ENCODE assay signal across 10 cellular contexts in the genomic region with DNA sequence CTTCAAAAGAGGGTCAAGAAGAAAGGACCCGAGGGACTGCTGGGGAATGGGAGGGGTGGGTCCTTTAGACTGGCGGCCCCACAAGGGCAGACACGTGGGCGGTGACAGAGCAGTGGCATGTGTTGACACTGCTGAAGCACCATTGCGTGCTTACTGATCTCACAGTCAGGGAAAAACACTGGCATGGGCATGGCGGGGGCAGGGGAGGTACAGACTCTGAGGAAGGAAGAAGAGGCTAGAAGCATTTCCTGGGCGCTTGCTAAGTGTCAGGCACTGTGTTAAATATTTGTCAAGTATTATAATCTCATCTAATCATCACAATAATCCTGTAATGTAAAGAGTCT.
DNase-seq lines count a peak whose midpoint lies in the region; ATAC-seq and TF ChIP-seq lines count a peak whose summit lies in the region.
"Had no signal": no experiment of that assay in that cellular context is flagged by ENCODE, and none has a peak within 500 bp of the region (broad histone marks: within the 10 kb centered on the region; RNA-seq: fewer than 3 reads in every experiment).

No MANE protein-coding gene starts in this region.

- TF ChIP-seq EP300 in suprapubic skin (IDR thresholded peaks at IDR 0.05): no peak

- H3K27ac ChIP-seq in heart left ventricle (no peak overlapping the region), suprapubic skin (no peak overlapping the region)
- H3K27ac ChIP-seq: body of pancreas had no signal

- no peak overlapping the region for H3K4me3 ChIP-seq in heart left ventricle
- H3K4me3 ChIP-seq in suprapubic skin: no peak overlapping the region
- H3K4me3 ChIP-seq: body of pancreas had no signal

- no peaks in the 10 kb centered on the region for H3K27me3 Mint-ChIP-seq in activated CD8-positive, alpha-beta T cell treated with anti-CD3 and anti-CD28 coated beads, Interleukin-2, amount 10 ng/mL, durations not matched to agents 7 days and 5 days (ENCODE audit: low read depth)

- POLR2A ChIA-PET in activated CD8-positive, alpha-beta T cell treated with anti-CD3 and anti-CD28 coated beads, Interleukin-2, amount 10 ng/mL, durations not matched to agents 7 days and 5 days (lab: Charles Lee): interaction anchor here (0.6 to 1.2 kb wide), 2 partner anchors 12 to 149 kb away, joined by 3 to 5 read pairs; no protein-coding TSS in a partner anchor

- H3K9me3 ChIP-seq in heart left ventricle: no peaks in the 10 kb centered on the region
- no peaks in the 10 kb centered on the region for H3K9me3 ChIP-seq in suprapubic skin
- H3K9me3 ChIP-seq: body of pancreas had no signal

- H3K27me3 ChIP-seq in heart left ventricle: no peaks in the 10 kb centered on the region
- H3K27me3 ChIP-seq in suprapubic skin: no peaks in the 10 kb centered on the region
- H3K27me3 ChIP-seq: body of pancreas had no signal

- peaks cover 7% of the 10 kb centered on the region for H3K36me3 Mint-ChIP-seq in activated CD8-positive, alpha-beta T cell treated with anti-CD3 and anti-CD28 coated beads, Interleukin-2, amount 10 ng/mL, durations not matched to agents 7 days and 5 days (ENCODE audit: low read depth)

- H3K4me1 ChIP-seq in heart left ventricle (peaks cover 0 to 31% (median 11%) of the 10 kb centered on the region in 12 donors), suprapubic skin (peaks cover 17% of the 10 kb centered on the region)
- H3K4me1 ChIP-seq: body of pancreas had no signal

- ATAC-seq in activated CD8-positive, alpha-beta T cell treated with anti-CD3 and anti-CD28 coated beads, Interleukin-2, amount 10 ng/mL, durations not matched to agents 7 days and 5 days: peak; percentile 30
- peak in 3 of 4 donors; percentile 68 to 76 (median 76) for ATAC-seq in heart left ventricle
- ATAC-seq: body of pancreas had no signal

- TF ChIP-seq CTCF in heart left ventricle (IDR thresholded peaks at IDR 0.05) (no peak), suprapubic skin (IDR thresholded peaks at IDR 0.05) (no peak)

- H3K27ac Mint-ChIP-seq in activated CD8-positive, alpha-beta T cell treated with anti-CD3 and anti-CD28 coated beads, Interleukin-2, amount 10 ng/mL, durations not matched to agents 7 days and 5 days: peak overlapping the region; percentile 74

- no peaks in the 10 kb centered on the region for H3K36me3 ChIP-seq in heart left ventricle
- no peaks in the 10 kb centered on the region for H3K36me3 ChIP-seq in suprapubic skin

- no peak overlapping the region for H3K4me3 Mint-ChIP-seq in activated CD8-positive, alpha-beta T cell treated with anti-CD3 and anti-CD28 coated beads, Interleukin-2, amount 10 ng/mL, durations not matched to agents 7 days and 5 days

- 24 to 33% (median 28%) methylated on average over 7 of the region's 7 CpGs for WGBS in heart left ventricle, 4 donors
- 18% methylated on average over 7 of the region's 7 CpGs for WGBS in suprapubic skin

- peaks cover 34% of the 10 kb centered on the region for H3K4me1 Mint-ChIP-seq in activated CD8-positive, alpha-beta T cell treated with anti-CD3 and anti-CD28 coated beads, Interleukin-2, amount 10 ng/mL, durations not matched to agents 7 days and 5 days (ENCODE audit: low read depth)

- DNase-seq in activated CD4-positive, alpha-beta T cell treated with anti-CD3 and anti-CD28 coated beads for 4 hours: peak; percentile 42 to 60
- no peak for DNase-seq in activated CD4-positive, alpha-beta T cell treated with anti-CD3 and anti-CD28 coated beads for 1 hour
- DNase-seq in activated CD8-positive, alpha-beta T cell treated with anti-CD3 and anti-CD28 coated beads, Interleukin-2, amount 10 ng/mL, durations not matched to agents 7 days and 5 days: no peak
- peak in 3 of 5 donors; percentile 34 to 62 (median 59) for DNase-seq in heart left ventricle
- DNase-seq in suprapubic skin (ENCODE audit: low spot score in 2 of 2): peak; percentile 58 to 70
- no peak for DNase-seq in NCI-H1436 treated with DMSO at 0.1 percent for 48 hours (lab: John Stamatoyannopoulos, UW)
- no peak for DNase-seq in GDM1 (lab: John Stamatoyannopoulos, UW)
- no peak for DNase-seq in superior temporal gyrus (ENCODE audit: extremely low spot score)
- DNase-seq: body of pancreas, NCI-H1417 had no signal

- TF ChIP-seq POLR2A in heart left ventricle (IDR thresholded peaks at IDR 0.05): no peak
- TF ChIP-seq POLR2A in suprapubic skin (IDR thresholded peaks at IDR 0.05): no peak

- no peaks in the 10 kb centered on the region for H3K9me3 Mint-ChIP-seq in activated CD8-positive, alpha-beta T cell treated with anti-CD3 and anti-CD28 coated beads, Interleukin-2, amount 10 ng/mL, durations not matched to agents 7 days and 5 days (ENCODE audit: insufficient read depth)

- intact Hi-C loops in heart left ventricle (cut with DNase I): no loop called here

- CTCF ChIA-PET in activated CD8-positive, alpha-beta T cell treated with anti-CD3 and anti-CD28 coated beads, Interleukin-2, amount 10 ng/mL, durations not matched to agents 7 days and 5 days (lab: Charles Lee): no interaction called here

Comparison
In these comparisons a context has a peak if more than half of its experiments do, and no peak if none do; other contexts are left out.
1. DNase-seq: peak in activated CD4-positive, alpha-beta T cell treated with anti-CD3 and anti-CD28 coated beads for 4 hours (2 of 2), heart left ventricle (3 of 5) and suprapubic skin (2 of 2); none in activated CD4-positive, alpha-beta T cell treated with anti-CD3 and anti-CD28 coated beads for 1 hour (single experiment), activated CD8-positive, alpha-beta T cell treated with anti-CD3 and anti-CD28 coated beads, Interleukin-2, amount 10 ng/mL, durations not matched to agents 7 days and 5 days (single experiment), NCI-H1436 treated with DMSO at 0.1 percent for 48 hours (single experiment), GDM1 (single experiment) and superior temporal gyrus (single experiment).